In the genomic region with DNA sequence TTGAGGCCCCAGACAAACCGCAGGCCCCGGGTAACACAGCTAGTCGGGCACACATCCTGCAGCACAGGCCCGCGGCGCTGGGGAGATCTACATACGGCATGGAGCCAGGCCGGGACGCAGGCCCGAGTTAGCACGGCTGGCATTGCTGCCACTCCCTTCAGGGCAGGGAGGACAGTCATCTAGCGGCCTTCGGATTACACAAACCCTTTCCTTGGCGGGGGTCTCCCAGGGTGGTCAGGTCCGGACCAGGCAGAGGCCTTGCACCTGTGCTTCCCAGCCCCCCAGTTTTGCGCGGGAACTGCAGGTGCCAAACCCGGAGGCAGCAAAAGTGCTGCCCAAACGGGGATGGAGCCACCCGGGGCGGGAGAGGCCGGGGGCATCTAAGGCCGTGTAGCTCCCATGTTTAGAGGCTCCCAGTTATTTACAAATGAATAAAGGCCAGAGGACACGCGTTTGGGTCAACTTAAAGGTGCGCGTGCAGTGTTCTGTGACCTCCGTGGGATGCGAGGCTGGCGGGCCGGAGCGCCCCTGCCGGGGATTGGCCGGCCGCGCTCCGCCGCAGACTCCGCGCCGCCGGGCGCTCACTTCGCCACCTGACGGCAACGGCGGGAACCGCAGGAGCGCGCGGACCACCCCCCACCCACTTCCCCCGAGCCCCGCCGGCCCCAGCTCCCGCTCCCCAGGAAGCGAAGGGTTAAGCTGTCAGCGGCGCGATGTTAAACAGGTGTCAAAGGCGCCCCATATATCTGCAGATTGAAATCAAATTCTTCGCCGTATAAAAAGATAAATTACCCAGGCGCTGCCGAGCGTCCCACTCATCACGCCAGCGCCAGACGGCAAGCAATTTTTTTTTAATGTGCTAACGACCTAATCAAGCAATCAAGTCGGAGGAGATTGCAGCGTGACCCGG, we compare ENCODE assay signal across 8 cellular contexts. TPM values are rescaled to one million over a fixed set of nuclear protein-coding genes. Genes with fewer than 3 reads are reported as not detected.
DNase-seq lines count a peak whose midpoint lies in the region; ATAC-seq and TF ChIP-seq lines count a peak whose summit lies in the region.

No MANE protein-coding gene starts in this region.

- intact Hi-C loops in PC-9 (cut with micrococcal nuclease; ENCODE audit: unreplicated experiment) = no loop called here
- intact Hi-C loops in activated T-helper 2 cell treated with anti-CD3 and anti-CD28 coated beads, Interferon-gamma antibody, Interleukin-2, Interleukin-4, amounts not matched to agents 10 μg/mL and 5 μg/mL and 100 μg/mL, durations not matched to agents 14 hours and 24 hours and 36 hours (cut with micrococcal nuclease) = no loop called here

- no peak overlapping the region for H3K27ac Mint-ChIP-seq in activated T-helper 2 cell treated with anti-CD3 and anti-CD28 coated beads, Interferon-gamma antibody, Interleukin-2, Interleukin-4, amounts not matched to agents 10 μg/mL and 5 μg/mL and 100 μg/mL, durations not matched to agents 14 hours and 24 hours and 36 hours

- peaks cover 3% of the 10 kb centered on the region for H3K4me1 Mint-ChIP-seq in activated T-helper 2 cell treated with anti-CD3 and anti-CD28 coated beads, Interferon-gamma antibody, Interleukin-2, Interleukin-4, amounts not matched to agents 10 μg/mL and 5 μg/mL and 100 μg/mL, durations not matched to agents 14 hours and 24 hours and 36 hours (ENCODE audit: low read depth)

- H3K4me1 ChIP-seq in PC-9 (replicated peaks; ENCODE audit: insufficient read depth) (0 out of 2 replicates have a peak, but pooled peaks cover 6% of the 10 kb centered on the region), gastroesophageal sphincter (peaks cover 0 to 19% (median 11%) of the 10 kb centered on the region in 3 donors), suprapubic skin (peaks cover 32% of the 10 kb centered on the region)

- POLR2A ChIA-PET in PC-9 (lab: Charles Lee; ENCODE audit: unreplicated experiment) = interaction anchor here (0.7 kb wide), 1 partner anchor 39 kb away, joined by 5 read pairs; no protein-coding TSS in a partner anchor

- no peaks in the 10 kb centered on the region for H3K9me2 ChIP-seq in PC-9 (ENCODE audit: insufficient read depth)

- peak; percentile 80 for ATAC-seq in HG03280 (IDR thresholded peaks at IDR 0.05; ENCODE audit: unreplicated experiment)
- peak; percentile 82 for ATAC-seq in gastroesophageal sphincter
- no peak for ATAC-seq in GM21619 (IDR thresholded peaks at IDR 0.05; ENCODE audit: unreplicated experiment)

- H3K36me3 ChIP-seq in PC-9 (ENCODE audit: low read depth) = no peaks in the 10 kb centered on the region
- H3K36me3 ChIP-seq in gastroesophageal sphincter = no peaks in the 10 kb centered on the region
- H3K36me3 ChIP-seq in suprapubic skin = no peaks in the 10 kb centered on the region

- no TSS peak for BruUV-seq in PC-9 (replicated peaks; lab: Mats Ljungman, UMichigan)

- no peaks in the 10 kb centered on the region for H3K79me2 ChIP-seq in PC-9 (ENCODE audit: low read depth)

- WGBS in gastroesophageal sphincter (ENCODE audit: low coverage in 1 of 2), 2 donors = 0% methylated on average over 3 of the region's 72 CpGs; no CpG with 5 or more reads in 1 of the 2 donors
- WGBS in suprapubic skin = 2% methylated on average over 36 of the region's 72 CpGs

- TF ChIP-seq POLR2A in gastroesophageal sphincter (IDR thresholded peaks at IDR 0.05) = no peak
- TF ChIP-seq POLR2A in suprapubic skin (IDR thresholded peaks at IDR 0.05) = no peak

- peak overlapping the region; percentile 82 for H2AFZ ChIP-seq in PC-9

- TF ChIP-seq EP300 in gastroesophageal sphincter (IDR thresholded peaks at IDR 0.05) = no peak
- no peak for TF ChIP-seq EP300 in suprapubic skin (IDR thresholded peaks at IDR 0.05)

- H4K20me1 ChIP-seq in PC-9 (ENCODE audit: insufficient read depth) = no peaks in the 10 kb centered on the region

- no peak overlapping the region for H3K27ac ChIP-seq in PC-9
- H3K27ac ChIP-seq in gastroesophageal sphincter = peak overlapping the region in 1 of 4 donors; percentile 49
- no peak overlapping the region for H3K27ac ChIP-seq in suprapubic skin

- CTCF ChIA-PET in PC-9 (lab: Charles Lee) = interaction anchor here (0.6 to 1.7 kb wide), 12 partner anchors 21 to 882 kb away, joined by 3 to 8 read pairs (median 6); no protein-coding TSS in a partner anchor

- DNase-seq in PC-9 (peak in 1 of 2 experiments; percentile 58), nucleus accumbens (lab: John Stamatoyannopoulos, UW) (peak in 48 of 56 donors; percentile 8 to 71 (median 38)), suprapubic skin (ENCODE audit: low spot score in 2 of 2) (peak in 1 of 2 donors; percentile 63)
- peak; percentile 46 for DNase-seq in activated T-helper 2 cell treated with anti-CD3 and anti-CD28 coated beads, Interferon-gamma antibody, Interleukin-2, Interleukin-4, amounts not matched to agents 10 μg/mL and 5 μg/mL and 100 μg/mL, durations not matched to agents 14 hours and 24 hours and 36 hours (ENCODE audit: low spot score)

- H3K9me3 ChIP-seq in PC-9 (ENCODE audit: insufficient read depth, low read depth) (no peaks in the 10 kb centered on the region), gastroesophageal sphincter (no peaks in the 10 kb centered on the region), suprapubic skin (no peaks in the 10 kb centered on the region)

- H3K36me3 Mint-ChIP-seq in activated T-helper 2 cell treated with anti-CD3 and anti-CD28 coated beads, Interferon-gamma antibody, Interleukin-2, Interleukin-4, amounts not matched to agents 10 μg/mL and 5 μg/mL and 100 μg/mL, durations not matched to agents 14 hours and 24 hours and 36 hours (ENCODE audit: low read depth) = no peaks in the 10 kb centered on the region

- no peaks in the 10 kb centered on the region for H3K9me3 Mint-ChIP-seq in activated T-helper 2 cell treated with anti-CD3 and anti-CD28 coated beads, Interferon-gamma antibody, Interleukin-2, Interleukin-4, amounts not matched to agents 10 μg/mL and 5 μg/mL and 100 μg/mL, durations not matched to agents 14 hours and 24 hours and 36 hours

- H3K4me3 Mint-ChIP-seq in activated T-helper 2 cell treated with anti-CD3 and anti-CD28 coated beads, Interferon-gamma antibody, Interleukin-2, Interleukin-4, amounts not matched to agents 10 μg/mL and 5 μg/mL and 100 μg/mL, durations not matched to agents 14 hours and 24 hours and 36 hours (ENCODE audit: low read depth) = peak overlapping the region; percentile 79

- peaks cover 22% of the 10 kb centered on the region for H3K27me3 ChIP-seq in PC-9 (ENCODE audit: insufficient read depth, low read depth)
- peaks cover 35% of the 10 kb centered on the region for H3K27me3 ChIP-seq in gastroesophageal sphincter
- H3K27me3 ChIP-seq in suprapubic skin = no peaks in the 10 kb centered on the region

- H3K4me2 ChIP-seq in PC-9 = peak overlapping the region; percentile 99

- H3K4me3 ChIP-seq in PC-9 (peak overlapping the region; percentile 76), gastroesophageal sphincter (peak overlapping the region; percentile 39 to 67), suprapubic skin (peak overlapping the region; percentile 79)

- peaks cover 19% of the 10 kb centered on the region for H3K27me3 Mint-ChIP-seq in activated T-helper 2 cell treated with anti-CD3 and anti-CD28 coated beads, Interferon-gamma antibody, Interleukin-2, Interleukin-4, amounts not matched to agents 10 μg/mL and 5 μg/mL and 100 μg/mL, durations not matched to agents 14 hours and 24 hours and 36 hours (ENCODE audit: low read depth)

- peak; percentile 95 for TF ChIP-seq CTCF in GM12874 (IDR thresholded peaks at IDR 0.05; ENCODE audit: insufficient read depth, low read depth, low read length)
- peak; percentile 89 for TF ChIP-seq CTCF in PC-9 (conservative IDR thresholded peaks at IDR 0.05)
- TF ChIP-seq CTCF in gastroesophageal sphincter (IDR thresholded peaks at IDR 0.05) = peak in 3 of 4 experiments; percentile 83 to 95 (median 86)
- peak; percentile 50 to 100 for TF ChIP-seq CTCF in suprapubic skin (IDR thresholded peaks at IDR 0.05)

- no peaks in the 10 kb centered on the region for H3F3A ChIP-seq in PC-9 (ENCODE audit: insufficient read depth, low read depth)

RNA-seq across cellular contexts. Expression of gene VSX2, which starts 18.1 kb away (rescaled TPM):
- total RNA-seq in PC-9 (2021) (not detected in 2 replicates), gastroesophageal sphincter (not detected), suprapubic skin (not detected)
- not detected in 2 replicates for total RNA-seq in activated T-helper 2 cell treated with anti-CD3 and anti-CD28 coated beads, Interferon-gamma antibody, Interleukin-2, Interleukin-4, amounts not matched to agents 10 μg/mL and 5 μg/mL and 100 μg/mL, durations not matched to agents 14 hours and 24 hours and 36 hours

RNA-seq across cellular contexts. Expression of gene ABCD4, which starts 45.4 kb away (rescaled TPM):
- total RNA-seq in PC-9 (2021) (150 and 179 TPM in 2 replicates), gastroesophageal sphincter (10 to 100 TPM; 20.0 to 45.4 (median 33.0) TPM), suprapubic skin (10 to 100 TPM; 22.2 to 87.5 (median 43.5) TPM)
- total RNA-seq in activated T-helper 2 cell treated with anti-CD3 and anti-CD28 coated beads, Interferon-gamma antibody, Interleukin-2, Interleukin-4, amounts not matched to agents 10 μg/mL and 5 μg/mL and 100 μg/mL, durations not matched to agents 14 hours and 24 hours and 36 hours = 46.2 and 48.5 TPM in 2 replicates
